ENCODE assay signal across 8 cellular contexts in genomic region chr22:50185384-50186087, GRCh38. TPM values are rescaled to one million over a fixed set of nuclear protein-coding genes. Genes with fewer than 3 reads are reported as not detected.
DNase-seq lines count a peak whose midpoint lies in the region; ATAC-seq lines count a peak whose summit lies in the region.

Gene TRABD (plus strand): TSS chr22:50185913. CDS start chr22:50193061, 7,148 bp downstream.

- peak; percentile 55 for ATAC-seq in HG02885 (IDR thresholded peaks at IDR 0.05; ENCODE audit: poor library complexity, unreplicated experiment)
- ATAC-seq in left lobe of liver = peak; percentile 81
- ATAC-seq in GM18858 (IDR thresholded peaks at IDR 0.05; ENCODE audit: unreplicated experiment) = no peak

- peak; percentile 90 for DNase-seq in EL
- peak; percentile 31 for DNase-seq in NCI-H526 treated with DMSO at 0.1 percent for 48 hours (lab: John Stamatoyannopoulos, UW)
- peak; percentile 72 to 82 for DNase-seq in activated CD4-positive, alpha-beta T cell treated with anti-CD3 and anti-CD28 coated beads, Interleukin-2, amount 50 U/mL, for 24 hours (ENCODE audit: low read depth in 1 of 2, low spot score in 1 of 2)
- DNase-seq in dedifferentiated amniotic fluid mesenchymal stem cell (ENCODE audit: extremely low spot score) = peak; percentile 83
- peak; percentile 89 for DNase-seq in left lobe of liver (ENCODE audit: low spot score)
- DNase-seq in stimulated activated CD4-positive, alpha-beta T cell treated with anti-CD3 and anti-CD28 coated beads, Interleukin-1b, Interleukin-23, amount 100 ng/mL, for 4 hours (ENCODE audit: low read depth in 2 of 2) = peak; percentile 77 to 90

RNA-seq across cellular contexts. Expression of gene TRABD, which starts in this region (rescaled TPM):
- total RNA-seq in left lobe of liver = 25.9 TPM

Comparison
In these comparisons a context has a peak if more than half of its experiments do, and no peak if none do; other contexts are left out.
1. DNase-seq: peak in every context shown above with its lines; median percentile 90 in EL; 89 in left lobe of liver; 84 in stimulated activated CD4-positive, alpha-beta T cell treated with anti-CD3 and anti-CD28 coated beads, Interleukin-1b, Interleukin-23, amount 100 ng/mL, for 4 hours; 83 in dedifferentiated amniotic fluid mesenchymal stem cell; 77 in activated CD4-positive, alpha-beta T cell treated with anti-CD3 and anti-CD28 coated beads, Interleukin-2, amount 50 U/mL, for 24 hours; 31 in NCI-H526 treated with DMSO at 0.1 percent for 48 hours.